8 cellular contexts compared by ENCODE assay signal in genomic region chr3:138946554-138947302, GRCh38. TPM values are rescaled to one million over a fixed set of nuclear protein-coding genes. Genes with fewer than 3 reads are reported as not detected.
DNase-seq lines count a peak whose midpoint lies in the region; ATAC-seq and TF ChIP-seq lines count a peak whose summit lies in the region.

Gene FOXL2, minus strand, starts transcription at chr3:138947137. Its CDS starts 415 bp downstream, at chr3:138946722.
Gene FOXL2NB, plus strand, starts transcription at chr3:138947217. Its CDS starts 148 bp downstream, at chr3:138947365.

- H3K4me3 ChIP-seq in esophagus (ENCODE audit: low read depth in 1 of 2, low read length in 2 of 2): peak within 1 kb of the TSS; percentile 15 to 53

- ATAC-seq in HG03432 (IDR thresholded peaks at IDR 0.05; ENCODE audit: unreplicated experiment) (no peak), GM21717 (IDR thresholded peaks at IDR 0.05; ENCODE audit: unreplicated experiment) (no peak)

- 1% methylated on average over 65 to 74 of the region's 74 CpGs for WGBS in esophagus, 2 donors

- peaks cover 14 to 24% of the 10 kb centered on the region in 2 donors for H3K4me1 ChIP-seq in esophagus (ENCODE audit: control insufficient read depth in 2 of 2, insufficient read depth in 2 of 2, low read length in 1 of 2)

- no peak within 1 kb of the TSS for H3K27ac Mint-ChIP-seq in neural crest cell (ENCODE audit: unreplicated experiment)

- TF ChIP-seq CTCF in neural crest cell (conservative IDR thresholded peaks at IDR 0.05): peak; percentile 9

- peaks cover 15% of the 10 kb centered on the region for H3K4me1 Mint-ChIP-seq in neural crest cell

- H3K36me3 ChIP-seq in esophagus (ENCODE audit: control insufficient read depth in 2 of 2, insufficient read depth in 2 of 2, low read length in 1 of 2): no peaks in the 10 kb centered on the region

- peaks cover 94% of the 10 kb centered on the region for H3K27me3 Mint-ChIP-seq in neural crest cell (ENCODE audit: low read depth)

- H3K27ac ChIP-seq in esophagus (ENCODE audit: low read depth in 2 of 2, low read length in 1 of 2): no peak within 1 kb of the TSS

- H3K4me3 Mint-ChIP-seq in neural crest cell: peak within 1 kb of the TSS; percentile 82

- DNase-seq in NOMO-1 treated with DMSO at 0.1 percent for 48 hours (lab: John Stamatoyannopoulos, UW; ENCODE audit: unreplicated experiment) (peak; percentile 28), NOMO-1 treated with dmso at 0.1 percent for 144 hours (lab: John Stamatoyannopoulos, UW; ENCODE audit: unreplicated experiment) (no peak), T-helper 22 cell (ENCODE audit: low read depth) (peak; percentile 13), neural crest cell (ENCODE audit: low read depth, low spot score) (no peak), superior temporal gyrus (ENCODE audit: extremely low spot score) (no peak)

- peaks cover 10 to 49% of the 10 kb centered on the region in 2 donors for H3K27me3 ChIP-seq in esophagus (ENCODE audit: control insufficient read depth in 1 of 2, insufficient read depth in 2 of 2, low read length in 2 of 2)

- H3K9me3 ChIP-seq in esophagus (ENCODE audit: control insufficient read depth in 2 of 2, insufficient read depth in 1 of 2, low read depth in 1 of 2, low read length in 1 of 2): no peaks in the 10 kb centered on the region

- peaks cover 4% of the 10 kb centered on the region for H3K36me3 Mint-ChIP-seq in neural crest cell (ENCODE audit: low read depth)

- H3K9me3 Mint-ChIP-seq in neural crest cell: no peaks in the 10 kb centered on the region

RNA-seq across cellular contexts. Expression of gene FOXL2, which starts in this region (rescaled TPM):
- polyA plus RNA-seq in esophagus: under 1 TPM in 1 of 2 donors, not detected in 1; 0.04 TPM
- total RNA-seq in neural crest cell: 0.09 TPM in 2 replicates

RNA-seq across cellular contexts. Expression of gene FOXL2NB, which starts in this region (rescaled TPM):
- polyA plus RNA-seq in esophagus: under 1 TPM; 0.04 to 0.06 TPM
- total RNA-seq in neural crest cell: not detected in 2 replicates

Comparison
In these comparisons a context has a peak if more than half of its experiments do, and no peak if none do; other contexts are left out.
1. DNase-seq: peak in NOMO-1 treated with DMSO at 0.1 percent for 48 hours (single experiment) and T-helper 22 cell (single experiment); none in NOMO-1 treated with dmso at 0.1 percent for 144 hours (single experiment), neural crest cell (single experiment) and superior temporal gyrus (single experiment).